ENCODE assay signal across 1 cellular context in genomic region chr11:126862664-126863247, GRCh38.
TF ChIP-seq lines count a peak whose summit lies in the region.

No MANE protein-coding gene starts in this region.

TF ChIP-seq in IMR-90, 13 proteins besides CTCF, POLR2A, EP300 and RAD21 (continued from another document):
- TF ChIP-seq USF2 (IDR thresholded peaks at IDR 0.05; ENCODE audit: low read depth, low read length) (no peak), MAZ (IDR thresholded peaks at IDR 0.05; ENCODE audit: borderline replicate concordance, low read depth, low read length) (no peak), FOS (IDR thresholded peaks at IDR 0.05; ENCODE audit: low read depth, low read length) (no peak), ELK1 (IDR thresholded peaks at IDR 0.05; ENCODE audit: borderline replicate concordance, low read depth, low read length) (no peak), CHD1 (IDR thresholded peaks at IDR 0.05; ENCODE audit: low read depth, low read length) (no peak), MAFK (IDR thresholded peaks at IDR 0.05; ENCODE audit: low read depth, low read length) (no peak), CEBPB (IDR thresholded peaks at IDR 0.05; ENCODE audit: low read depth, low read length) (no peak)
